Comparison of ENCODE assay signal across 27 cellular contexts in genomic region chr12:15625075-15625474, GRCh38.
"Had no signal": no experiment of that assay in that cellular context is flagged by ENCODE, and none has a peak within 500 bp of the region (broad histone marks: within the 10 kb centered on the region; RNA-seq: fewer than 3 reads in every experiment).

No MANE protein-coding gene starts in this region.

- H3K27me3 ChIP-seq: esophagus muscularis mucosa, foreskin keratinocyte, gastroesophageal sphincter, heart right ventricle, neutrophil, right atrium auricular region, sigmoid colon, spleen, tibial nerve, upper lobe of left lung, vagina had no signal

- DNase-seq: effector CD8-positive, alpha-beta T cell; foreskin keratinocyte; glutamatergic neuron; heart right ventricle; hippocampal formation; immature natural killer cell; islet precursor cell; natural killer cell; sigmoid colon; spleen; stimulated activated CD4-positive, alpha-beta T cell treated with anti-CD3 and anti-CD28 coated beads, Interleukin-4, amount 100 ng/mL, for 4 hours; stimulated activated naive CD8-positive, alpha-beta T cell treated with anti-CD3 and anti-CD28 coated beads, Interleukin-15, Interleukin-2, amounts not matched to agents 100 U/mL and 50 U/mL, for 24 hours; substantia nigra; upper lobe of left lung had no signal

- H3K36me3 Mint-ChIP-seq: immature natural killer cell; memory B cell; natural killer cell; stimulated activated memory B cell treated with anti-CD40 and anti-IgM and Interleukin-4, amounts not matched to agents 10 μg/mL and 1 μg/mL and 100 μg/mL, for 72 hours had no signal

- H3K9me3 Mint-ChIP-seq: memory B cell; natural killer cell; stimulated activated memory B cell treated with anti-CD40 and anti-IgM and Interleukin-4, amounts not matched to agents 10 μg/mL and 1 μg/mL and 100 μg/mL, for 72 hours had no signal

- ATAC-seq: foreskin keratinocyte; gastroesophageal sphincter; heart right ventricle; natural killer cell; stimulated activated memory B cell treated with anti-CD40 and anti-IgM and Interleukin-4, amounts not matched to agents 10 μg/mL and 1 μg/mL and 100 μg/mL, for 72 hours; stimulated activated naive CD8-positive, alpha-beta T cell treated with anti-CD3 and anti-CD28 coated beads, Interleukin-15, Interleukin-2, amounts not matched to agents 100 U/mL and 50 U/mL, for 24 hours had no signal

- H3K4me1 ChIP-seq: prostate gland had no signal

- H3K4me3 Mint-ChIP-seq: immature natural killer cell; memory B cell; natural killer cell; stimulated activated memory B cell treated with anti-CD40 and anti-IgM and Interleukin-4, amounts not matched to agents 10 μg/mL and 1 μg/mL and 100 μg/mL, for 72 hours had no signal

- H3K9me3 ChIP-seq: esophagus muscularis mucosa, gastroesophageal sphincter, heart right ventricle, neutrophil, prostate gland, right atrium auricular region, sigmoid colon, spleen, thoracic aorta, tibial nerve, upper lobe of left lung, vagina had no signal

- H3K27ac Mint-ChIP-seq: immature natural killer cell; memory B cell; natural killer cell; stimulated activated memory B cell treated with anti-CD40 and anti-IgM and Interleukin-4, amounts not matched to agents 10 μg/mL and 1 μg/mL and 100 μg/mL, for 72 hours had no signal

- H3K27ac ChIP-seq: esophagus muscularis mucosa, foreskin keratinocyte, gastroesophageal sphincter, neutrophil, prostate gland, skin epidermis, spleen, upper lobe of left lung had no signal

- H3K27me3 Mint-ChIP-seq: memory B cell; stimulated activated memory B cell treated with anti-CD40 and anti-IgM and Interleukin-4, amounts not matched to agents 10 μg/mL and 1 μg/mL and 100 μg/mL, for 72 hours had no signal

- H3K4me3 ChIP-seq: esophagus muscularis mucosa, gastroesophageal sphincter, heart right ventricle, lung, prostate gland, right atrium auricular region, sigmoid colon, skin epidermis, spleen, thoracic aorta, tibial nerve, upper lobe of left lung, vagina had no signal

- H3K4me1 Mint-ChIP-seq: immature natural killer cell; natural killer cell; stimulated activated memory B cell treated with anti-CD40 and anti-IgM and Interleukin-4, amounts not matched to agents 10 μg/mL and 1 μg/mL and 100 μg/mL, for 72 hours had no signal

- H3K36me3 ChIP-seq: neutrophil, prostate gland, spleen had no signal

- FAIRE-seq: endothelial cell of umbilical vein had no signal
